8 cellular contexts compared by ENCODE assay signal in the genomic region with DNA sequence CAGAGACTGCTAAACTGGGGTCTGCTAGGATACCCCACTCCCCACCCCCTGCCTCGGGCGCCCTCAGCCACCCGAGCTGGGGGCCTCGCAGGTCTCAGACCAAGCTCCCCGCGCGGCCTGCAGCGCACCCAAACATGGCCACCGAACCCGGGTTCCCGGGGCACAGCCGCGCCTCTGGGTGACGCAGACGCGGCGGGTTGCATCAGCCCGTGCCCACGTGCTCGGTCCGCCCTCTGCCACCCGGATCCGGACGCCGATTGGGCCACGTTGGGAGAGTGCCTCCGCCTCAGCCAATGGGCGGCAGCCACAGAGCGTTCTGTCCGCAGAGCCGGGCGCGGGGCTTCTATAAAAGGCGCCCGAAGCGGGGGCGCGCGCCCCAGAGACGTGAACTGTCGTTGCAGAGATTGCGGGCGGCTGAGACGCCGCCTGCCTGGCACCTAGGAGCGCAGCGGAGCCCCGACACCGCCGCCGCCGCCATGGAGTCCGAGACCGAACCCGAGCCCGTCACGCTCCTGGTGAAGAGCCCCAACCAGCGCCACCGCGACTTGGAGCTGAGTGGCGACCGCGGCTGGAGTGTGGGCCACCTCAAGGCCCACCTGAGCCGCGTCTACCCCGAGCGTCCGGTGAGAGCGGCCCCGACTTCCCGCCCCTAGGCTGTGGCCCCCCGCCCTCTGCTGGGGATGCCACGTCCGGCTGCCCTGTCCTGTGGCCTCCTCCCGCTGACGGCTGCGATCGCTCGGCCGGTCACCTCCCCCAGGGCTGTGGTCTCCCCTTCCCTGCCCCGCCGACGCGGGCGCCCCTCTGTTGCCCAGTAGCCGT.
A peak's percentile ranks its signal among the peaks of the same experiment; 100 is the strongest.
DNase-seq lines count a peak whose midpoint lies in the region; ATAC-seq and TF ChIP-seq lines count a peak whose summit lies in the region.

A gene with protein sequence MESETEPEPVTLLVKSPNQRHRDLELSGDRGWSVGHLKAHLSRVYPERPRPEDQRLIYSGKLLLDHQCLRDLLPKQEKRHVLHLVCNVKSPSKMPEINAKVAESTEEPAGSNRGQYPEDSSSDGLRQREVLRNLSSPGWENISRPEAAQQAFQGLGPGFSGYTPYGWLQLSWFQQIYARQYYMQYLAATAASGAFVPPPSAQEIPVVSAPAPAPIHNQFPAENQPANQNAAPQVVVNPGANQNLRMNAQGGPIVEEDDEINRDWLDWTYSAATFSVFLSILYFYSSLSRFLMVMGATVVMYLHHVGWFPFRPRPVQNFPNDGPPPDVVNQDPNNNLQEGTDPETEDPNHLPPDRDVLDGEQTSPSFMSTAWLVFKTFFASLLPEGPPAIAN (plus strand): TSS at position 374 of the 819 bp plus-strand sequence. CDS start 103 bp downstream, at position 477.

- H3K27ac Mint-ChIP-seq in central memory CD8-positive, alpha-beta T cell (ENCODE audit: low read depth) = peak within 1 kb of the TSS; percentile 99

- DNase-seq in AG09319 (ENCODE audit: extremely low read depth, low read depth) (peak; percentile 97), NCI-H446 (lab: John Stamatoyannopoulos, UW) (peak; percentile 89 to 95), islet precursor cell (peak; percentile 99)
- peak; percentile 98 for DNase-seq in activated CD4-positive, CD25-positive, alpha-beta regulatory T cell treated with anti-CD3 and anti-CD28 coated beads, Interleukin-2, amount 50 U/mL, for 16 hours (ENCODE audit: low read depth, low spot score)
- DNase-seq in central memory CD8-positive, alpha-beta T cell (ENCODE audit: low spot score in 2 of 2) = peak; percentile 96 to 99
- DNase-seq in stimulated activated CD4-positive, alpha-beta T cell treated with anti-CD3 and anti-CD28 coated beads, Interleukin-12 subunit alpha, Interleukin-12 subunit beta, amount 100 ng/mL, for 48 hours (ENCODE audit: low read depth in 2 of 3, low spot score in 1 of 3) = peak; percentile 97 to 99 (median 98)

- peaks cover 43% of the 10 kb centered on the region for H3K36me3 Mint-ChIP-seq in central memory CD8-positive, alpha-beta T cell (ENCODE audit: insufficient read depth)

- peak; percentile 90 for ATAC-seq in GM19025 (IDR thresholded peaks at IDR 0.05; ENCODE audit: low read depth, unreplicated experiment)
- ATAC-seq in HG03342 (IDR thresholded peaks at IDR 0.05; ENCODE audit: unreplicated experiment) = peak; percentile 84
- peak; percentile 96 for ATAC-seq in central memory CD8-positive, alpha-beta T cell (replicated peaks; ENCODE audit: extremely low read depth, poor library complexity, severe bottlenecking)

- no peaks in the 10 kb centered on the region for H3K27me3 Mint-ChIP-seq in central memory CD8-positive, alpha-beta T cell

- H3K4me3 Mint-ChIP-seq in central memory CD8-positive, alpha-beta T cell = peak within 1 kb of the TSS; percentile 100

- H3K9me3 Mint-ChIP-seq in central memory CD8-positive, alpha-beta T cell = no peaks in the 10 kb centered on the region

- no peak; the same call in 1 of the 2 replicates for TF ChIP-seq CTCF in AG09319 (IDR thresholded peaks at IDR 0.05; ENCODE audit: low read depth, low read length)

- H3K4me1 Mint-ChIP-seq in central memory CD8-positive, alpha-beta T cell = peaks cover 42% of the 10 kb centered on the region

Comparison
In these comparisons a context has a peak if more than half of its experiments do, and no peak if none do; other contexts are left out.
1. Peak in every context shown above with its lines: DNase-seq and ATAC-seq.